9 cellular contexts compared by ENCODE assay signal in the genomic region with DNA sequence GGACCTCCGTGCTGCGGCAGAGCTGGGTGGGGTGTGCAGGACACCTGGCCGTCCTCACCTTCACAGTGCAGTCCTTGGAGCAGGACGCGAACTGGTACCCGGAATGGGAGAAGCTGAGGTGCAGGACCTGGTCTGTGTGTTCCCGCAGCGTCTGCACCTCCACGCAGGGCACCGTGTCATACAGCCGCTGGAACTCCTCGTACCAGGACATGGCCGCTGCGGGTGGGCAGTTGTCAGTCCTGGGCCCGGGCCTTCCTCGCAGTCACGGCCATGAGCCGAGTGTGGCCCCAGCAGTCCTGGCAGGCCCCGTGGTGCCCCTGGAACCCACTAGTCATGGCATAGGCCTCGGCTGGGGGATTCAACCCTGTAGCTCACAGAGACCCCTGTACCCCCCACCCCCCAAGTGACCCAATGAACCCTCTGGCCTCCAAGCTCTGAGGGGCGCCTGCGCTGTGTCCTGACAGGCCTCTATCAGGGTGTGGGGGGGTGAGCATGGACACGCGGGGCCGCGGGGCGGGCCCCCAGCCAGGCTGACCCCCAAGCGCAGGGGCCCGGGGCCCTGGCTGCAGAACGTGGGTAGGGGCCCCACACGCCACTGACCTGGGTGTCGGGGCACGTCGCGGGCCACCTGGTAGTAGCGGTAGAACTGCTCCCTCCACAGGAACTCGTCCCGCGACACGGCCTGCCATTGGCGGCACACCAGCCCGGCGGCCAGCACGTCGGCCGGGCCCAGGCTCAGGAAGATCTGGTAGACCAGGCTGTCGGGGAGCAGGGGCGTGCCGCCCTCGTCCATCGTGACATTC. TPM values are rescaled to one million over a fixed set of nuclear protein-coding genes. Genes with fewer than 3 reads are reported as not detected.
A peak's percentile ranks its signal among the peaks of the same experiment; 100 is the strongest.
DNase-seq lines count a peak whose midpoint lies in the region; ATAC-seq and TF ChIP-seq lines count a peak whose summit lies in the region.
"Had no signal": no experiment of that assay in that cellular context is flagged by ENCODE, and none has a peak within 500 bp of the region (broad histone marks: within the 10 kb centered on the region; RNA-seq: fewer than 3 reads in every experiment).

No MANE protein-coding gene starts in this region.

- peak overlapping the region in 1 of 2 experiments; percentile 70 for H2BK12ac ChIP-seq in mesenchymal stem cell (ENCODE audit: low read length in 2 of 2)

- peaks cover 25% of the 10 kb centered on the region for H3K79me1 ChIP-seq in mesenchymal stem cell (replicated peaks; ENCODE audit: low read length, poor library complexity, severe bottlenecking)

- peak overlapping the region; percentile 92 for H3K9ac ChIP-seq in mesenchymal stem cell (ENCODE audit: low read length)

- no peaks in the 10 kb centered on the region for H3K27me3 ChIP-seq in mesenchymal stem cell (ENCODE audit: control insufficient read depth in 1 of 2, insufficient read depth in 1 of 2, low read length in 2 of 2)
- H3K27me3 ChIP-seq in transverse colon: no peaks in the 10 kb centered on the region

- peak overlapping the region; percentile 9 for H2BK5ac ChIP-seq in mesenchymal stem cell (ENCODE audit: low read depth, low read length, poor library complexity, severe bottlenecking)

- H4K8ac ChIP-seq in mesenchymal stem cell (ENCODE audit: low read length): no peak overlapping the region

- intact Hi-C loops in transverse colon (cut with DNase I; ENCODE audit: low total_unique reads): loop anchor here (10.0 kb wide), 1 partner anchor 79 kb away; the partner anchor contains the start of gene EDF1

- peaks cover 30% of the 10 kb centered on the region for H3K4me1 ChIP-seq in mesenchymal stem cell (ENCODE audit: control insufficient read depth, insufficient read depth, low read depth, low read length)
- peaks cover 7 to 26% (median 14%) of the 10 kb centered on the region in 4 donors for H3K4me1 ChIP-seq in transverse colon

- no peaks in the 10 kb centered on the region for H3K9me3 ChIP-seq in mesenchymal stem cell (ENCODE audit: control insufficient read depth, low read length)
- no peaks in the 10 kb centered on the region for H3K9me3 ChIP-seq in transverse colon

- no peak overlapping the region for H2BK15ac ChIP-seq in mesenchymal stem cell (ENCODE audit: low read depth, poor library complexity, severe bottlenecking)

- H3K23ac ChIP-seq in mesenchymal stem cell (ENCODE audit: low read length in 2 of 2): peak overlapping the region; percentile 79 to 97

- H3K27ac ChIP-seq in mesenchymal stem cell (ENCODE audit: low read length, poor library complexity, severe bottlenecking) (no peak overlapping the region), transverse colon (peak overlapping the region; percentile 90 to 96 (median 92))

- no peak for TF ChIP-seq CTCF in choroid plexus epithelial cell (conservative IDR thresholded peaks at IDR 0.05; ENCODE audit: low read depth, low read length)
- TF ChIP-seq CTCF in transverse colon (IDR thresholded peaks at IDR 0.05): no peak

- H3K4ac ChIP-seq in mesenchymal stem cell (ENCODE audit: low read depth in 1 of 2, low read length in 2 of 2): peak overlapping the region; percentile 67 to 97

- H2AFZ ChIP-seq in mesenchymal stem cell (ENCODE audit: low read depth, low read length): no peak overlapping the region

- peak overlapping the region; percentile 95 for H4K91ac ChIP-seq in mesenchymal stem cell (ENCODE audit: low read length)

- in situ Hi-C loops in transverse colon (cut with MboI; ENCODE audit: low pct_ligation_motif_present in 1 of 4, low pct_unique_long_range_greater_than_20kb in 1 of 4, low sequenced_read_pairs in 3 of 4): no loop called here

- 30% methylated on average over 49 of the region's 51 CpGs for WGBS in mesenchymal stem cell
- 16% methylated on average over 17 of the region's 51 CpGs; no CpG with 5 or more reads in 1 of the 2 donors for WGBS in transverse colon (ENCODE audit: low coverage in 1 of 2), 2 donors

- ATAC-seq in HG02870 (IDR thresholded peaks at IDR 0.05; ENCODE audit: unreplicated experiment): peak; percentile 7
- no peak for ATAC-seq in GM18870 (IDR thresholded peaks at IDR 0.05; ENCODE audit: unreplicated experiment)

- peak; percentile 2 for TF ChIP-seq POLR2A in transverse colon (IDR thresholded peaks at IDR 0.05)

- peak overlapping the region; percentile 83 for H2BK120ac ChIP-seq in mesenchymal stem cell (ENCODE audit: low read depth, low read length)

- peak overlapping the region; percentile 88 to 95 for H3K18ac ChIP-seq in mesenchymal stem cell (ENCODE audit: low read depth in 1 of 2, low read length in 2 of 2)

- no peak overlapping the region for H2AK5ac ChIP-seq in mesenchymal stem cell (ENCODE audit: low read length, severe bottlenecking)

- peak overlapping the region; percentile 86 for H3K4me3 ChIP-seq in choroid plexus epithelial cell (ENCODE audit: low read depth, low read length)
- H3K4me3 ChIP-seq in mesenchymal stem cell (ENCODE audit: insufficient read depth in 1 of 2, low read depth in 1 of 2, low read length in 2 of 2): peak overlapping the region; percentile 89 to 90
- peak overlapping the region; percentile 36 to 97 (median 79) for H3K4me3 ChIP-seq in transverse colon

- peaks cover 41 to 49% of the 10 kb centered on the region in 2 experiments for H3K36me3 ChIP-seq in mesenchymal stem cell (ENCODE audit: control insufficient read depth in 1 of 2, insufficient read depth in 2 of 2, low read depth in 1 of 2, low read length in 2 of 2)
- peaks cover 0 to 26% (median 14%) of the 10 kb centered on the region in 4 donors for H3K36me3 ChIP-seq in transverse colon

- H3K4me2 ChIP-seq in mesenchymal stem cell (ENCODE audit: low read length, poor library complexity, severe bottlenecking): peak overlapping the region; percentile 69

- peak; percentile 21 for DNase-seq in activated T-cell treated with anti-CD3 and anti-CD28 coated beads for 1 hour (ENCODE audit: low read depth)
- no peak for DNase-seq in activated T-cell treated with anti-CD3 and anti-CD28 coated beads, Interleukin-2, amount 50 U/mL, for 1 hour
- DNase-seq in RKO (ENCODE audit: low spot score): peak; percentile 76
- peak; percentile 45 for DNase-seq in choroid plexus epithelial cell (ENCODE audit: low read depth)
- DNase-seq in mesenchymal stem cell: no peak
- peak; percentile 43 for DNase-seq in transverse colon

- TF ChIP-seq EP300 in transverse colon (IDR thresholded peaks at IDR 0.05; ENCODE audit: low read depth): no peak

- peak overlapping the region in 1 of 2 experiments; percentile 98 for H3K14ac ChIP-seq in mesenchymal stem cell (ENCODE audit: low read length in 2 of 2)

RNA-seq across cellular contexts. Expression of gene FBXW5, which starts 1.0 kb away (rescaled TPM):
- 58.2 TPM for polyA plus RNA-seq in mesenchymal stem cell (2013, experiment 1 of 2)
- polyA plus RNA-seq in mesenchymal stem cell (2013, experiment 2 of 2): 59.5 TPM
- total RNA-seq in transverse colon: 100 to 1,000 TPM; 294 to 820 (median 446) TPM

RNA-seq across cellular contexts. Expression of gene C8G, which starts 1.6 kb away (rescaled TPM):
- polyA plus RNA-seq in mesenchymal stem cell (2013, experiment 1 of 2): 0.55 TPM
- polyA plus RNA-seq in mesenchymal stem cell (2013, experiment 2 of 2): 0.55 TPM
- total RNA-seq in transverse colon: 1 to 10 TPM in 3 of 4 donors, not detected in 1; 4.3 to 7.9 (median 6.4) TPM
- total RNA-seq: pulmonary artery endothelial cell had no signal

RNA-seq across cellular contexts. Expression of gene LCN12, which starts 8.6 kb away (rescaled TPM):
- 0.07 TPM for polyA plus RNA-seq in mesenchymal stem cell (2013, experiment 1 of 2)
- 0.07 TPM for polyA plus RNA-seq in mesenchymal stem cell (2013, experiment 2 of 2)
- 10 to 100 TPM in 1 of 4 donors, 1 to 10 TPM in 3; 1.2 to 52.7 (median 5.5) TPM for total RNA-seq in transverse colon
- total RNA-seq: pulmonary artery endothelial cell had no signal

RNA-seq across cellular contexts. Expression of gene PTGDS, which starts 33.8 kb away (rescaled TPM):
- 172 TPM for polyA plus RNA-seq in mesenchymal stem cell (2013, experiment 1 of 2)
- 175 TPM for polyA plus RNA-seq in mesenchymal stem cell (2013, experiment 2 of 2)
- total RNA-seq in transverse colon: 10 to 100 TPM in 3 of 4 donors, 1 to 10 TPM in 1; 6.8 to 59.1 (median 17.8) TPM
- total RNA-seq: pulmonary artery endothelial cell had no signal

RNA-seq across cellular contexts. Expression of gene LCNL1, which starts 39.3 kb away (rescaled TPM):
- 4.3 TPM for polyA plus RNA-seq in mesenchymal stem cell (2013, experiment 1 of 2)
- polyA plus RNA-seq in mesenchymal stem cell (2013, experiment 2 of 2): 4.1 TPM
- under 1 TPM in 2 of 4 donors, not detected in 2; 0.27 to 0.75 TPM for total RNA-seq in transverse colon
- total RNA-seq: pulmonary artery endothelial cell had no signal

Comparison
In these comparisons a context has a peak if more than half of its experiments do, and no peak if none do; other contexts are left out.
1. DNase-seq: peak in activated T-cell treated with anti-CD3 and anti-CD28 coated beads for 1 hour (single experiment), RKO (single experiment), choroid plexus epithelial cell (single experiment) and transverse colon (single experiment); none in activated T-cell treated with anti-CD3 and anti-CD28 coated beads, Interleukin-2, amount 50 U/mL, for 1 hour (single experiment) and mesenchymal stem cell (single experiment).
2. Peak in every context shown above with its lines, with median percentiles within 50 percentile points of each other: H3K4me3 ChIP-seq.